Comparison of ENCODE assay signal across 8 cellular contexts in the genomic region with DNA sequence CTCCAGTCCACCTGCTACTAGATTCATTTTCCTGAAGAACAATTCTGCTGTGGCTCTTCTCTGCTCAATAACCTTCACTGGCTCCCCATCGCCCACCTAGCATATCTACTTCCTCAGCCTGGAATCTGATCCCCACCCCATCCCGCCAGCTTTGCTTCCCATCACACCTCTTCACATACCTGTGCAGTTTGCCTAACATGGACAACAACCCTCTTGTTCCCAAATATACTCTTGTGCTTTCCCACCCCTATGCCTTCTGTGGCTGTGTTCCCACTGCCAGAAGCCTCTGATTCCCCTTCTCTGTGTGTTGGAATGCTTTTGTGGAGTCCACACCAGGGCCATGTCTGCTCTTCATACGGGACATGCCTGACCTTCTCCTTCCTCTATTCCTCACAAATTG. TPM values are rescaled to one million over a fixed set of nuclear protein-coding genes. Genes with fewer than 3 reads are reported as not detected.
DNase-seq lines count a peak whose midpoint lies in the region; ATAC-seq and TF ChIP-seq lines count a peak whose summit lies in the region.
"Had no signal": no experiment of that assay in that cellular context is flagged by ENCODE, and none has a peak within 500 bp of the region (broad histone marks: within the 10 kb centered on the region; RNA-seq: fewer than 3 reads in every experiment).

No MANE protein-coding gene starts in this region.

- no peaks in the 10 kb centered on the region for H3K36me3 ChIP-seq in HEK293 (ENCODE audit: control insufficient read depth in 2 of 2, insufficient read depth in 1 of 2, low read length in 2 of 2)

- CTCF ChIA-PET in HEK293 (lab: Yijun Ruan, JAX) (interaction anchor here (0.9 kb wide), 1 partner anchor 46 kb away, joined by 3 read pairs; no protein-coding TSS in a partner anchor), WTC11 (lab: Charles Lee) (interaction anchor here (1.1 to 6.6 kb wide), 3 partner anchors 13 to 46 kb away, joined by 3 to 48 read pairs (median 15); no protein-coding TSS in a partner anchor)

- no peaks in the 10 kb centered on the region for H3K27me3 Mint-ChIP-seq in WTC11 (ENCODE audit: low read depth)

- DNase-seq in WTC11 (ENCODE audit: low spot score) (no peak), islet precursor cell (peak; percentile 58), H4 (ENCODE audit: low spot score) (no peak), NCI-H1436 (lab: John Stamatoyannopoulos, UW) (no peak)
- DNase-seq in stimulated activated effector memory CD8-positive, alpha-beta T cell treated with anti-CD3 and anti-CD28 coated beads, Interleukin-12 subunit alpha, Interleukin-12 subunit beta, amount 100 ng/mL, for 72 hours (ENCODE audit: low spot score in 2 of 2): no peak
- DNase-seq: NCI-H2227 treated with DMSO at 0.1 percent for 48 hours had no signal

- ATAC-seq in WTC11 (no peak), GM19397 (IDR thresholded peaks at IDR 0.05; ENCODE audit: unreplicated experiment) (no peak)
- ATAC-seq in stimulated activated effector memory CD8-positive, alpha-beta T cell treated with anti-CD3 and anti-CD28 coated beads, Interleukin-12 subunit alpha, Interleukin-12 subunit beta, amount 100 ng/mL, for 72 hours: no peak

- peak overlapping the region; percentile 91 for H3K27ac Mint-ChIP-seq in WTC11
- peak overlapping the region; percentile 84 for H3K27ac Mint-ChIP-seq in stimulated activated effector memory CD8-positive, alpha-beta T cell treated with anti-CD3 and anti-CD28 coated beads, Interleukin-12 subunit alpha, Interleukin-12 subunit beta, amount 100 ng/mL, for 72 hours

- H3K27ac ChIP-seq in HEK293 (ENCODE audit: extremely low read depth, low read depth, low read length): no peak overlapping the region

- no peak for TF ChIP-seq CTCF in HEK293 (tag by site-specific recombination; IDR thresholded peaks at IDR 0.05)
- TF ChIP-seq CTCF in WTC11 (IDR thresholded peaks at IDR 0.05): no peak

- H3K9me3 ChIP-seq in HEK293 (ENCODE audit: control insufficient read depth, insufficient read depth, low read depth, low read length): no peaks in the 10 kb centered on the region

- no peak overlapping the region for H3K4me3 ChIP-seq in HEK293 (ENCODE audit: low read depth, low read length)

- H3K4me3 Mint-ChIP-seq in WTC11: no peak overlapping the region
- peak overlapping the region; percentile 52 for H3K4me3 Mint-ChIP-seq in stimulated activated effector memory CD8-positive, alpha-beta T cell treated with anti-CD3 and anti-CD28 coated beads, Interleukin-12 subunit alpha, Interleukin-12 subunit beta, amount 100 ng/mL, for 72 hours

- POLR2A ChIA-PET in HEK293 (lab: Yijun Ruan, JAX): no interaction called here
- POLR2A ChIA-PET in WTC11 (lab: Charles Lee): interaction anchor here (0.6 kb wide), 1 partner anchor 69 kb away, joined by 4 read pairs; no protein-coding TSS in a partner anchor

- H3K9me3 Mint-ChIP-seq in WTC11: peaks cover 19% of the 10 kb centered on the region
- no peaks in the 10 kb centered on the region for H3K9me3 Mint-ChIP-seq in stimulated activated effector memory CD8-positive, alpha-beta T cell treated with anti-CD3 and anti-CD28 coated beads, Interleukin-12 subunit alpha, Interleukin-12 subunit beta, amount 100 ng/mL, for 72 hours

- H3K36me3 Mint-ChIP-seq in WTC11: peaks cover 18% of the 10 kb centered on the region
- H3K36me3 Mint-ChIP-seq in stimulated activated effector memory CD8-positive, alpha-beta T cell treated with anti-CD3 and anti-CD28 coated beads, Interleukin-12 subunit alpha, Interleukin-12 subunit beta, amount 100 ng/mL, for 72 hours: no peaks in the 10 kb centered on the region

- H3K4me1 Mint-ChIP-seq in WTC11: peaks cover 31% of the 10 kb centered on the region
- H3K4me1 Mint-ChIP-seq in stimulated activated effector memory CD8-positive, alpha-beta T cell treated with anti-CD3 and anti-CD28 coated beads, Interleukin-12 subunit alpha, Interleukin-12 subunit beta, amount 100 ng/mL, for 72 hours: peaks cover 61% of the 10 kb centered on the region

- no peaks in the 10 kb centered on the region; the same call in 1 of the 2 replicates for H3K4me1 ChIP-seq in HEK293 (ENCODE audit: control insufficient read depth, insufficient read depth, low read length)

TF ChIP-seq in HEK293, 187 proteins besides CTCF, POLR2A, EP300 and RAD21:
- TF ChIP-seq ZNF600 (tag by site-specific recombination; IDR thresholded peaks at IDR 0.05): 0 out of 2 replicates have a peak, but pooled peaks have one; percentile 19
- no peak for TF ChIP-seq GLI4 (tag by site-specific recombination; IDR thresholded peaks at IDR 0.05)
- no peak for TF ChIP-seq RBAK (tag by site-specific recombination; IDR thresholded peaks at IDR 0.05)
- no peak for TF ChIP-seq SCRT2 (tag by site-specific recombination; IDR thresholded peaks at IDR 0.05)
- peak; percentile 80 for TF ChIP-seq ZNF16 (tag by site-specific recombination; IDR thresholded peaks at IDR 0.05; ENCODE audit: low read depth)
- TF ChIP-seq, protein P1, sequence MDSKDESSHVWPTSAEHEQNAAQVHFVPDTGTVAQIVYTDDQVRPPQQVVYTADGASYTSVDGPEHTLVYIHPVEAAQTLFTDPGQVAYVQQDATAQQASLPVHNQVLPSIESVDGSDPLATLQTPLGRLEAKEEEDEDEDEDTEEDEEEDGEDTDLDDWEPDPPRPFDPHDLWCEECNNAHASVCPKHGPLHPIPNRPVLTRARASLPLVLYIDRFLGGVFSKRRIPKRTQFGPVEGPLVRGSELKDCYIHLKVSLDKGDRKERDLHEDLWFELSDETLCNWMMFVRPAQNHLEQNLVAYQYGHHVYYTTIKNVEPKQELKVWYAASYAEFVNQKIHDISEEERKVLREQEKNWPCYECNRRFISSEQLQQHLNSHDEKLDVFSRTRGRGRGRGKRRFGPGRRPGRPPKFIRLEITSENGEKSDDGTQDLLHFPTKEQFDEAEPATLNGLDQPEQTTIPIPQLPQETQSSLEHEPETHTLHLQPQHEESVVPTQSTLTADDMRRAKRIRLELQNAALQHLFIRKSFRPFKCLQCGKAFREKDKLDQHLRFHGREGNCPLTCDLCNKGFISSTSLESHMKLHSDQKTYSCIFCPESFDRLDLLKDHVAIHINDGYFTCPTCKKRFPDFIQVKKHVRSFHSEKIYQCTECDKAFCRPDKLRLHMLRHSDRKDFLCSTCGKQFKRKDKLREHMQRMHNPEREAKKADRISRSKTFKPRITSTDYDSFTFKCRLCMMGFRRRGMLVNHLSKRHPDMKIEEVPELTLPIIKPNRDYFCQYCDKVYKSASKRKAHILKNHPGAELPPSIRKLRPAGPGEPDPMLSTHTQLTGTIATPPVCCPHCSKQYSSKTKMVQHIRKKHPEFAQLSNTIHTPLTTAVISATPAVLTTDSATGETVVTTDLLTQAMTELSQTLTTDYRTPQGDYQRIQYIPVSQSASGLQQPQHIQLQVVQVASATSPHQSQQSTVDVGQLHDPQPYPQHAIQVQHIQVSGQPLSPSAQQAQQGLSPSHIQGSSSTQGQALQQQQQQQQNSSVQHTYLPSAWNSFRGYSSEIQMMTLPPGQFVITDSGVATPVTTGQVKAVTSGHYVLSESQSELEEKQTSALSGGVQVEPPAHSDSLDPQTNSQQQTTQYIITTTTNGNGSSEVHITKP (tag by site-specific recombination; IDR thresholded peaks at IDR 0.05): no peak
- TF ChIP-seq ZXDB (tag by site-specific recombination; IDR thresholded peaks at IDR 0.05): no peak

TF ChIP-seq in WTC11, 78 proteins besides CTCF, POLR2A, EP300 and RAD21:
- TF ChIP-seq ZNF263 (CRISPR knock-in tag; IDR thresholded peaks at IDR 0.05; ENCODE audit: low read depth): no peak
- TF ChIP-seq, protein P2, sequence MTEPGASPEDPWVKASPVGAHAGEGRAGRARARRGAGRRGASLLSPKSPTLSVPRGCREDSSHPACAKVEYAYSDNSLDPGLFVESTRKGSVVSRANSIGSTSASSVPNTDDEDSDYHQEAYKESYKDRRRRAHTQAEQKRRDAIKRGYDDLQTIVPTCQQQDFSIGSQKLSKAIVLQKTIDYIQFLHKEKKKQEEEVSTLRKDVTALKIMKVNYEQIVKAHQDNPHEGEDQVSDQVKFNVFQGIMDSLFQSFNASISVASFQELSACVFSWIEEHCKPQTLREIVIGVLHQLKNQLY (CRISPR knock-in tag; IDR thresholded peaks at IDR 0.05): no peak

RNA-seq across cellular contexts. Expression of a gene that starts 29.5 kb away (rescaled TPM):
- total RNA-seq in WTC11 (2021): 19.9 to 24.0 TPM (median 23.4 TPM) in 3 replicates
- 5.5 and 7.1 TPM in 2 replicates for total RNA-seq in H4 (2014; rRNA removed; shearing (Covaris generic))
